Comparison of ENCODE assay signal across 8 cellular contexts in the genomic region with DNA sequence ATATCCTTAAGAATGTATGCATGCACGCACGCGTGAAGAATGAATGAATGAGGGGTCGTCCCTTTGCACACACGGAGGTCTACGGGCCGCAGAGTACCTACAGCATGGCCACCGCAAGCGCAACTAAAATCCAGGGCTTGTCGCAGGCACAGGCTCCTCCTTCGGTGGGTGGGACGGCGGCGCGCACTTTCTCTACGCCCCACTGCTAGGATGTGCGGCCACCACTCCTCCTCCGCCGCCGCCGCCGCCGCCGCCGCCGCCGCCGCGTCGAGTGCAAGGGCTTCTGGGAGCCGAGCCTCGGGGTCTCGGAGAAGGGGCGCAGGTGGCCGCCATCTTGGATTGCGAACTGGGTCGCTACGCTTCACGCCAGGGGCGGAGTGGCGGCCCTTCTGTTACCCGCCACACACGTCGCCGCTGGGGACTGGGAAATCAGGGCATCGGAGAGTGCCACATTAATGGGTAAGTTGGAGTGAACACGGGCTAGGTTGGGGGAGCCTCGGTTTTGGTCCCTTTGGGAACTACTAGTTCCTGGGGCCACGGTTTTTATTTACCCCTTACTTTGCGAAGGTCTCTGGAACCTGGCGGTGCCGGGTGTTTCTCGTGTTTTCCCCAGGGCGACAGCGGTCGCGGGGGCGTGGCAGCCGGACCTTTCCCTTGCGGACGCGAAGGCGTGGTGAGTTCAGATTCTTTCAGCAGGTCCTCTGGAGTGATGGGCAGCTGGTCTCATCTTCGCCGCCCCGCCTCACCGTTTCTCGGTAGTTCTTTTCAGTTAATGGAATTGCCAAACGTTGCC. TPM values are rescaled to one million over a fixed set of nuclear protein-coding genes. Genes with fewer than 3 reads are reported as not detected.
DNase-seq lines count a peak whose midpoint lies in the region; TF ChIP-seq lines count a peak whose summit lies in the region.

Gene KPNA5, plus strand, starts transcription at position 332 of the 793 bp plus-strand sequence. Its CDS starts 124 bp downstream, at position 456.

- WGBS in mesenchymal stem cell: under 1% methylated on average over 69 of the region's 69 CpGs

- no peak within 1 kb of the TSS for H2BK120ac ChIP-seq in mesenchymal stem cell (ENCODE audit: low read depth, low read length)

- DNase-seq in COLO668 (lab: John Stamatoyannopoulos, UW; ENCODE audit: unreplicated experiment): peak; percentile 91
- peak; percentile 90 for DNase-seq in GM20000 (ENCODE audit: low spot score)
- DNase-seq in HS-5 (ENCODE audit: low read depth): peak; percentile 57
- DNase-seq in NK-92 (lab: John Stamatoyannopoulos, UW; ENCODE audit: unreplicated experiment): peak; percentile 53
- DNase-seq in activated CD8-positive, alpha-beta memory T cell treated with anti-CD3 and anti-CD28 coated beads for 24 hours: peak; percentile 92
- DNase-seq in effector memory CD4-positive, alpha-beta T cell: peak; percentile 82 to 85 (median 83)
- peak; percentile 93 for DNase-seq in mesenchymal stem cell
- DNase-seq in stimulated activated CD8-positive, alpha-beta memory T cell treated with anti-CD3 and anti-CD28 coated beads, Interleukin-12 subunit alpha, Interleukin-12 subunit beta, amount 100 ng/mL, for 24 hours (ENCODE audit: extremely low read depth): peak; percentile 83

- H3K27me3 ChIP-seq in effector memory CD4-positive, alpha-beta T cell (replicated peaks; ENCODE audit: control insufficient read depth, insufficient read depth, low read length, poor library complexity, severe bottlenecking): no peaks in the 10 kb centered on the region
- no peaks in the 10 kb centered on the region for H3K27me3 ChIP-seq in mesenchymal stem cell (ENCODE audit: control insufficient read depth in 1 of 2, insufficient read depth in 1 of 2, low read length in 2 of 2)

- H3K4ac ChIP-seq in mesenchymal stem cell (ENCODE audit: low read depth in 1 of 2, low read length in 2 of 2): peak within 1 kb of the TSS; percentile 52 to 83

- H3K27ac ChIP-seq in effector memory CD4-positive, alpha-beta T cell (ENCODE audit: insufficient read depth, low read length, poor library complexity, severe bottlenecking): peak within 1 kb of the TSS; percentile 81
- H3K27ac ChIP-seq in mesenchymal stem cell (ENCODE audit: low read length, poor library complexity, severe bottlenecking): peak within 1 kb of the TSS; percentile 88

- peak within 1 kb of the TSS; percentile 71 for H2AFZ ChIP-seq in mesenchymal stem cell (ENCODE audit: low read depth, low read length)

- peak within 1 kb of the TSS; percentile 33 for H4K8ac ChIP-seq in mesenchymal stem cell (ENCODE audit: low read length)

- H3K18ac ChIP-seq in mesenchymal stem cell (ENCODE audit: low read depth in 1 of 2, low read length in 2 of 2): peak within 1 kb of the TSS; percentile 49 to 58

- H3K4me2 ChIP-seq in mesenchymal stem cell (ENCODE audit: low read length, poor library complexity, severe bottlenecking): peak within 1 kb of the TSS; percentile 91

- H3K79me1 ChIP-seq in mesenchymal stem cell (replicated peaks; ENCODE audit: low read length, poor library complexity, severe bottlenecking): peaks cover 6% of the 10 kb centered on the region

- no peak within 1 kb of the TSS for H2BK15ac ChIP-seq in mesenchymal stem cell (ENCODE audit: low read depth, poor library complexity, severe bottlenecking)

- H3K4me1 ChIP-seq in effector memory CD4-positive, alpha-beta T cell (ENCODE audit: control insufficient read depth, insufficient read depth, low read length, poor library complexity, severe bottlenecking): no peaks in the 10 kb centered on the region
- H3K4me1 ChIP-seq in mesenchymal stem cell (ENCODE audit: control insufficient read depth, insufficient read depth, low read depth, low read length): peaks cover 2% of the 10 kb centered on the region

- H2BK12ac ChIP-seq in mesenchymal stem cell (ENCODE audit: low read length in 2 of 2): no peak within 1 kb of the TSS

- H3K36me3 ChIP-seq in effector memory CD4-positive, alpha-beta T cell (ENCODE audit: control insufficient read depth, insufficient read depth, low read length): no peaks in the 10 kb centered on the region
- peaks cover 0 to 12% of the 10 kb centered on the region in 2 experiments for H3K36me3 ChIP-seq in mesenchymal stem cell (ENCODE audit: control insufficient read depth in 1 of 2, insufficient read depth in 2 of 2, low read depth in 1 of 2, low read length in 2 of 2)

- peak within 1 kb of the TSS; percentile 96 for H3K9ac ChIP-seq in mesenchymal stem cell (ENCODE audit: low read length)

- no peak for TF ChIP-seq CTCF in GM20000 (IDR thresholded peaks at IDR 0.05; ENCODE audit: extremely low read depth, missing control alignments)

- no peak within 1 kb of the TSS for H2AK5ac ChIP-seq in mesenchymal stem cell (ENCODE audit: low read length, severe bottlenecking)

- H2BK5ac ChIP-seq in mesenchymal stem cell (ENCODE audit: low read depth, low read length, poor library complexity, severe bottlenecking): no peak within 1 kb of the TSS

- H3K23ac ChIP-seq in mesenchymal stem cell (ENCODE audit: low read length in 2 of 2): no peak within 1 kb of the TSS

- peak within 1 kb of the TSS; percentile 75 for H3K4me3 ChIP-seq in effector memory CD4-positive, alpha-beta T cell (ENCODE audit: insufficient read depth, low read depth, low read length, poor library complexity, severe bottlenecking)
- H3K4me3 ChIP-seq in mesenchymal stem cell (ENCODE audit: insufficient read depth in 1 of 2, low read depth in 1 of 2, low read length in 2 of 2): peak within 1 kb of the TSS; percentile 72 to 96

- H3K9me3 ChIP-seq in effector memory CD4-positive, alpha-beta T cell (ENCODE audit: control insufficient read depth, low read length): no peaks in the 10 kb centered on the region
- H3K9me3 ChIP-seq in mesenchymal stem cell (ENCODE audit: control insufficient read depth, low read length): no peaks in the 10 kb centered on the region

- H3K14ac ChIP-seq in mesenchymal stem cell (ENCODE audit: low read length in 2 of 2): peak within 1 kb of the TSS in 1 of 2 experiments; percentile 82

- peak within 1 kb of the TSS; percentile 36 for H4K91ac ChIP-seq in mesenchymal stem cell (ENCODE audit: low read length)

RNA-seq across cellular contexts. Expression of gene KPNA5, which starts in this region (rescaled TPM):
- polyA plus RNA-seq in mesenchymal stem cell (2013, experiment 1 of 2): 5.9 TPM
- polyA plus RNA-seq in mesenchymal stem cell (2013, experiment 2 of 2): 5.9 TPM

Comparison
In these comparisons a context has a peak if more than half of its experiments do, and no peak if none do; other contexts are left out.
1. Peak in every context shown above with its lines: DNase-seq, H3K4me3 ChIP-seq and H3K27ac ChIP-seq.